20 cellular contexts compared by ENCODE assay signal in the genomic region with DNA sequence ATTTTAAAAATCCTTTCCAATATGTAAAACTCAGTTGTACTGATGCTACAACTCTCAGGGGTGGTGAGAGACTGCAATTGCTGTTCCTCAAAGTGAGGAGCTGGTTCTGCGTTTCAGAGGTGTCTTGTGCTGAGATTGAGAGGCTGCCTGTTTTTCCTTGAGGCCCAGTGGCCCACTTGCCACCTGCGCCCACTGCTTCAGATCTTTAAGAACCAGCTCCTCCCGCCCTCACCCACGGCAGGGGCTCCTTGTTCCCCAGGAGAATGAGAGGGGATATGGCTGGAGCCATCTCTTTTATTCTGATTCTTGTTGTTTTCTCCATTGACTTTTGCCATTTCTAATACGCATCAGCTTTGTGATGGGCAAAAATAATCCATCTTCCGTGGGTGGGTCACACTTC. TPM values are rescaled to one million over a fixed set of nuclear protein-coding genes. Genes with fewer than 3 reads are reported as not detected.
DNase-seq lines count a peak whose midpoint lies in the region; ATAC-seq and TF ChIP-seq lines count a peak whose summit lies in the region.
"Had no signal": no experiment of that assay in that cellular context is flagged by ENCODE, and none has a peak within 500 bp of the region (broad histone marks: within the 10 kb centered on the region; RNA-seq: fewer than 3 reads in every experiment).

No MANE protein-coding gene starts in this region.

- POLR2A ChIA-PET in PC-9 (lab: Charles Lee; ENCODE audit: unreplicated experiment): no interaction called here

- TF ChIP-seq POLR2A in body of pancreas (IDR thresholded peaks at IDR 0.05) (no peak), thyroid gland (IDR thresholded peaks at IDR 0.05) (no peak)

- CTCF ChIA-PET in PC-9 (lab: Charles Lee): no interaction called here

- H3K79me2 ChIP-seq in PC-9 (ENCODE audit: low read depth): no peaks in the 10 kb centered on the region

- H3K9me2 ChIP-seq in PC-9 (ENCODE audit: insufficient read depth): no peaks in the 10 kb centered on the region

- H3K4me1 ChIP-seq in PC-9 (replicated peaks; ENCODE audit: insufficient read depth) (peaks cover 4% of the 10 kb centered on the region; the same call in 1 of the 2 replicates), body of pancreas (peaks cover 21% of the 10 kb centered on the region), mucosa of descending colon (ENCODE audit: low read depth) (peaks cover 15% of the 10 kb centered on the region), thyroid gland (peaks cover 29 to 33% of the 10 kb centered on the region in 2 donors)

- H3K27me3 ChIP-seq in PC-9 (ENCODE audit: insufficient read depth, low read depth) (no peaks in the 10 kb centered on the region), body of pancreas (no peaks in the 10 kb centered on the region), thyroid gland (no peaks in the 10 kb centered on the region)
- H3K27me3 ChIP-seq: neutrophil, suprapubic skin had no signal

- H4K20me1 ChIP-seq in PC-9 (ENCODE audit: insufficient read depth): no peaks in the 10 kb centered on the region

- H3K9me3 ChIP-seq in PC-9 (ENCODE audit: insufficient read depth, low read depth) (no peaks in the 10 kb centered on the region), body of pancreas (no peaks in the 10 kb centered on the region), mucosa of descending colon (no peaks in the 10 kb centered on the region), thyroid gland (no peaks in the 10 kb centered on the region)
- H3K9me3 ChIP-seq: neutrophil, suprapubic skin had no signal

- no peak for ATAC-seq in body of pancreas
- peak; percentile 4 for ATAC-seq in mucosa of descending colon
- ATAC-seq in GM21447 (IDR thresholded peaks at IDR 0.05; ENCODE audit: unreplicated experiment): no peak
- ATAC-seq: CD8-positive, alpha-beta T cell; esophagus mucosa had no signal

- no peak overlapping the region for H2AFZ ChIP-seq in PC-9
- H2AFZ ChIP-seq: GM23338 had no signal

- WGBS in body of pancreas, 2 donors: 77 to 84% methylated on average over 6 of the region's 6 CpGs
- 90 to 95% methylated on average over 6 of the region's 6 CpGs for WGBS in thyroid gland, 2 donors

- intact Hi-C loops in PC-9 (cut with micrococcal nuclease; ENCODE audit: unreplicated experiment) (loop anchor here (2.0 kb wide), 1 partner anchor 25 kb away; no protein-coding TSS in a partner anchor), body of pancreas (cut with DNase I) (no loop called here), mucosa of descending colon (cut with DNase I, micrococcal nuclease) (no loop called here), thyroid gland (cut with DNase I) (no loop called here)

- no peaks in the 10 kb centered on the region for H3F3A ChIP-seq in PC-9 (ENCODE audit: insufficient read depth, low read depth)

- DNase-seq in PC-9 (no peak), body of pancreas (no peak), mucosa of descending colon (no peak), thyroid gland (no peak), ureter (ENCODE audit: low spot score) (no peak)
- DNase-seq in activated CD4-positive, alpha-beta T cell treated with anti-CD3 and anti-CD28 coated beads, Interleukin-2, amount 50 U/mL, for 4 hours: no peak
- DNase-seq: activated B cell treated with CpG ODN at 0.5 μM for 24 hours; activated CD4-positive, alpha-beta memory T cell treated with anti-CD3 and anti-CD28 coated beads, Interleukin-2, amount 10 ng/mL, durations not matched to agents 7 days and 5 days; activated naive CD4-positive, alpha-beta T cell; activated T-cell treated with anti-CD3 and anti-CD28 coated beads for 4 hours; CD8-positive, alpha-beta T cell; DMS79; effector CD4-positive, alpha-beta T cell; NCI-H146; NCI-H226 had no signal

- peak overlapping the region; percentile 40; the same call in 1 of the 2 replicates for H3K4me2 ChIP-seq in PC-9
- H3K4me2 ChIP-seq: GM23338 had no signal

- TF ChIP-seq CTCF in PC-9 (conservative IDR thresholded peaks at IDR 0.05) (no peak), body of pancreas (IDR thresholded peaks at IDR 0.05) (no peak), mucosa of descending colon (IDR thresholded peaks at IDR 0.05) (no peak), thyroid gland (IDR thresholded peaks at IDR 0.05) (no peak)

- H3K4me3 ChIP-seq in PC-9: no peak overlapping the region
- no peak overlapping the region for H3K4me3 ChIP-seq in body of pancreas
- H3K4me3 ChIP-seq in mucosa of descending colon: no peak overlapping the region
- no peak overlapping the region for H3K4me3 ChIP-seq in thyroid gland (replicated peaks in 1 of 3)
- H3K4me3 ChIP-seq: GM23338, suprapubic skin had no signal

- BruUV-seq in PC-9 (replicated peaks; lab: Mats Ljungman, UMichigan): no TSS peak

- H3K27ac ChIP-seq in PC-9 (no peak overlapping the region), body of pancreas (peak overlapping the region in 3 of 4 donors; percentile 62 to 74 (median 74)), thyroid gland (peak overlapping the region in 2 of 3 donors; percentile 74 to 77)
- H3K27ac ChIP-seq: neutrophil had no signal

- H3K36me3 ChIP-seq in PC-9 (ENCODE audit: low read depth): no peaks in the 10 kb centered on the region
- H3K36me3 ChIP-seq in body of pancreas (replicated peaks in 1 of 2; ENCODE audit: insufficient read depth in 1 of 2, low read depth in 2 of 2): peaks cover 0 to 3% of the 10 kb centered on the region in 2 donors
- H3K36me3 ChIP-seq in mucosa of descending colon (ENCODE audit: low read depth): no peaks in the 10 kb centered on the region
- H3K36me3 ChIP-seq in thyroid gland: no peaks in the 10 kb centered on the region
- H3K36me3 ChIP-seq: neutrophil had no signal

RNA-seq across cellular contexts. Expression of gene EVA1C, which starts 45.5 kb away (rescaled TPM):
- total RNA-seq in PC-9 (2021): 3.0 and 3.1 TPM in 2 replicates
- 10 to 100 TPM; 16.5 to 24.4 TPM for total RNA-seq in body of pancreas
- total RNA-seq in mucosa of descending colon: 10 to 100 TPM; 13.7 to 27.8 (median 15.3) TPM
- total RNA-seq in thyroid gland: 10 to 100 TPM; 25.4 to 44.6 (median 35.2) TPM
- total RNA-seq in ureter: 55.3 TPM
